15 cellular contexts compared by ENCODE assay signal in the genomic region with DNA sequence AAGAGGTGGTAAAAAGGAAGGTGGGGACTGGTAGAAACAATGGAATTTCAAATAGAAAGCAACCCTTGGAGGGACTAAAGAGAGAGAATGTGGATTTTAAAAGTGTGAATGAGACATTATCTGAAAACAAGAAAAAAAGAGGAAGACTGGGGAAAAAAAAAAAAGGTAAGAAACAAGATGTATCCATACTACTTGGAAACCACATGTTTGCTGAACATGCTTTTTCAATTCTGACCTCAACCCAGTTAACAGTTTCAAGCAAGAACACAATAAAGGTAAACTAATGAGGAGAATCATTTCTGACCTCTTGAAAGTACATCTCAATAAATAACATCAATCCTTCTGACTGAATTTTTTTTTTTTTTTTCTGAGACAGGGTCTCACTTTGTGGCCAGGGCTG. TPM values are rescaled to one million over a fixed set of nuclear protein-coding genes. Genes with fewer than 3 reads are reported as not detected.
DNase-seq lines count a peak whose midpoint lies in the region; ATAC-seq and TF ChIP-seq lines count a peak whose summit lies in the region.
"Had no signal": no experiment of that assay in that cellular context is flagged by ENCODE, and none has a peak within 500 bp of the region (broad histone marks: within the 10 kb centered on the region; RNA-seq: fewer than 3 reads in every experiment).

No MANE protein-coding gene starts in this region.

- intact Hi-C loops in uterus (cut with DNase I; ENCODE audit: low total_unique reads) (no loop called here), tibial artery (cut with DNase I; ENCODE audit: low total_unique reads) (no loop called here)

- H3K9me3 ChIP-seq in OCI-LY1 (ENCODE audit: low read length) (no peaks in the 10 kb centered on the region), neutrophil (no peaks in the 10 kb centered on the region), uterus (no peaks in the 10 kb centered on the region), tibial artery (no peaks in the 10 kb centered on the region)
- H3K9me3 ChIP-seq: lower lobe of right lung had no signal

- peak overlapping the region; percentile 46 for H3K27ac Mint-ChIP-seq in activated naive CD8-positive, alpha-beta T cell treated with anti-CD3 and anti-CD28 coated beads, Interleukin-2, amount 10 ng/mL, durations not matched to agents 7 days and 5 days

- no peak for TF ChIP-seq POLR2A in uterus (IDR thresholded peaks at IDR 0.05)

- no peaks in the 10 kb centered on the region for H4K20me1 ChIP-seq in OCI-LY1 (ENCODE audit: insufficient read depth, low read length)

- H3K27ac ChIP-seq in OCI-LY1 (ENCODE audit: low read depth, low read length, poor library complexity, severe bottlenecking) = peak overlapping the region; percentile 3
- H3K27ac ChIP-seq in neutrophil = peak overlapping the region; percentile 44
- no peak overlapping the region for H3K27ac ChIP-seq in uterus
- H3K27ac ChIP-seq in tibial artery = no peak overlapping the region
- H3K27ac ChIP-seq: lower lobe of right lung had no signal

- no peaks in the 10 kb centered on the region for H3K27me3 ChIP-seq in OCI-LY1 (ENCODE audit: insufficient read depth, low read length)
- H3K27me3 ChIP-seq in neutrophil = no peaks in the 10 kb centered on the region
- no peaks in the 10 kb centered on the region for H3K27me3 ChIP-seq in uterus
- no peaks in the 10 kb centered on the region for H3K27me3 ChIP-seq in H7 (ENCODE audit: control insufficient read depth, insufficient read depth, low read length)
- H3K27me3 ChIP-seq in tibial artery = no peaks in the 10 kb centered on the region

- H3K4me2 ChIP-seq in OCI-LY1 (ENCODE audit: low read length) = peak overlapping the region; percentile 96

- H3K4me3 ChIP-seq in OCI-LY1 (ENCODE audit: low read depth, low read length, poor library complexity, severe bottlenecking) (no peak overlapping the region), neutrophil (ENCODE audit: low read depth in 1 of 2, low read length in 1 of 2) (no peak overlapping the region), uterus (no peak overlapping the region), H7 (ENCODE audit: insufficient read depth, low read depth, low read length) (no peak overlapping the region), tibial artery (no peak overlapping the region)
- H3K4me3 ChIP-seq: lower lobe of right lung had no signal

- no peak for ATAC-seq in activated T-cell treated with anti-CD3 and anti-CD28 coated beads, Interleukin-2, amount 50 U/mL, for 4 hours
- ATAC-seq in activated naive CD8-positive, alpha-beta T cell treated with anti-CD3 and anti-CD28 coated beads, Interleukin-2, amount 10 ng/mL, durations not matched to agents 7 days and 5 days (ENCODE audit: low read depth) = no peak
- ATAC-seq: lower lobe of right lung had no signal

- H2AFZ ChIP-seq in OCI-LY1 (ENCODE audit: low read length) = no peak overlapping the region

- H3K36me3 ChIP-seq in OCI-LY1 (ENCODE audit: insufficient read depth, low read length) = peaks cover 37% of the 10 kb centered on the region
- no peaks in the 10 kb centered on the region for H3K36me3 ChIP-seq in neutrophil
- H3K36me3 ChIP-seq in uterus = no peaks in the 10 kb centered on the region
- peaks cover 2% of the 10 kb centered on the region for H3K36me3 ChIP-seq in H7 (replicated peaks; ENCODE audit: control insufficient read depth, insufficient read depth, low read length)
- peaks cover 0 to 3% (median 2%) of the 10 kb centered on the region in 3 donors for H3K36me3 ChIP-seq in tibial artery

- no peaks in the 10 kb centered on the region for H3F3A ChIP-seq in OCI-LY1 (ENCODE audit: insufficient read depth, low read length)

- POLR2A ChIA-PET in activated naive CD8-positive, alpha-beta T cell treated with anti-CD3 and anti-CD28 coated beads, Interleukin-2, amount 10 ng/mL, durations not matched to agents 7 days and 5 days (lab: Charles Lee) = interaction anchor here (1.1 kb wide), 1 partner anchor 335 kb away, joined by 3 read pairs; no protein-coding TSS in a partner anchor

- H3K9me3 Mint-ChIP-seq in activated T-cell treated with anti-CD3 and anti-CD28 coated beads, Interleukin-2, amount 50 U/mL, for 4 hours = no peaks in the 10 kb centered on the region
- H3K9me3 Mint-ChIP-seq in activated naive CD8-positive, alpha-beta T cell treated with anti-CD3 and anti-CD28 coated beads, Interleukin-2, amount 10 ng/mL, durations not matched to agents 7 days and 5 days = no peaks in the 10 kb centered on the region

- peaks cover 64% of the 10 kb centered on the region for H3K79me2 ChIP-seq in OCI-LY1 (ENCODE audit: insufficient read depth, low read length)

- H3K4me1 ChIP-seq in OCI-LY1 (ENCODE audit: insufficient read depth, low read length, severe bottlenecking) (peaks cover 38% of the 10 kb centered on the region), neutrophil (ENCODE audit: control insufficient read depth in 1 of 2, insufficient read depth in 1 of 2, low read depth in 1 of 2, low read length in 1 of 2) (peaks cover 65 to 75% of the 10 kb centered on the region in 2 experiments), uterus (no peaks in the 10 kb centered on the region), tibial artery (peaks cover 0 to 28% (median 22%) of the 10 kb centered on the region in 4 donors)

- peak overlapping the region; percentile 11; the same call in 1 of the 2 replicates for H3K9ac ChIP-seq in OCI-LY1 (ENCODE audit: low read length)

- H3K36me3 Mint-ChIP-seq in activated T-cell treated with anti-CD3 and anti-CD28 coated beads, Interleukin-2, amount 50 U/mL, for 4 hours (ENCODE audit: insufficient read depth) = peaks cover 28% of the 10 kb centered on the region
- peaks cover 9% of the 10 kb centered on the region for H3K36me3 Mint-ChIP-seq in activated naive CD8-positive, alpha-beta T cell treated with anti-CD3 and anti-CD28 coated beads, Interleukin-2, amount 10 ng/mL, durations not matched to agents 7 days and 5 days

- H3K9me2 ChIP-seq in OCI-LY1 (ENCODE audit: low read depth, low read length) = no peaks in the 10 kb centered on the region

- peak overlapping the region; percentile 97 for H3K4me3 Mint-ChIP-seq in activated T-cell treated with anti-CD3 and anti-CD28 coated beads, Interleukin-2, amount 50 U/mL, for 4 hours
- H3K4me3 Mint-ChIP-seq in activated naive CD8-positive, alpha-beta T cell treated with anti-CD3 and anti-CD28 coated beads, Interleukin-2, amount 10 ng/mL, durations not matched to agents 7 days and 5 days = peak overlapping the region; percentile 46

- H3K4me1 Mint-ChIP-seq in activated T-cell treated with anti-CD3 and anti-CD28 coated beads, Interleukin-2, amount 50 U/mL, for 4 hours (ENCODE audit: low read depth) = peaks cover 56% of the 10 kb centered on the region
- peaks cover 24% of the 10 kb centered on the region for H3K4me1 Mint-ChIP-seq in activated naive CD8-positive, alpha-beta T cell treated with anti-CD3 and anti-CD28 coated beads, Interleukin-2, amount 10 ng/mL, durations not matched to agents 7 days and 5 days

- H3K27me3 Mint-ChIP-seq in activated T-cell treated with anti-CD3 and anti-CD28 coated beads, Interleukin-2, amount 50 U/mL, for 4 hours (ENCODE audit: low read depth) = no peaks in the 10 kb centered on the region
- H3K27me3 Mint-ChIP-seq in activated naive CD8-positive, alpha-beta T cell treated with anti-CD3 and anti-CD28 coated beads, Interleukin-2, amount 10 ng/mL, durations not matched to agents 7 days and 5 days = no peaks in the 10 kb centered on the region

- DNase-seq in activated T-cell treated with anti-CD3 and anti-CD28 coated beads, Interleukin-2, amount 50 U/mL, for 4 hours = no peak
- DNase-seq in activated T-cell treated with anti-CD3 and anti-CD28 coated beads, Interleukin-2, amount 50 U/mL, for 1 hour = no peak
- DNase-seq in activated naive CD8-positive, alpha-beta T cell treated with anti-CD3 and anti-CD28 coated beads, Interleukin-2, amount 10 ng/mL, durations not matched to agents 7 days and 5 days = no peak
- no peak for DNase-seq in uterus
- DNase-seq in H7 = no peak
- DNase-seq in tibial artery = no peak
- DNase-seq: DMS79; lower lobe of right lung; NCI-H1105; posterior cingulate gyrus; Right ventricle myocardium superior; stimulated activated CD4-positive, alpha-beta T cell treated with anti-CD3 and anti-CD28 coated beads, Interleukin-15, amount 100 ng/mL, for 24 hours had no signal

- TF ChIP-seq CTCF in OCI-LY1 (IDR thresholded peaks at IDR 0.05; ENCODE audit: low read length) = no peak
- no peak for TF ChIP-seq CTCF in neutrophil (IDR thresholded peaks at IDR 0.05)
- TF ChIP-seq CTCF in uterus (IDR thresholded peaks at IDR 0.05) = no peak
- no peak for TF ChIP-seq CTCF in tibial artery (IDR thresholded peaks at IDR 0.05)

RNA-seq across cellular contexts. Expression of gene FARSB, which starts 2.6 kb away (rescaled TPM):
- 10 to 100 TPM; 67.3 to 73.2 (median 72.1) TPM for total RNA-seq in activated T-cell treated with anti-CD3 and anti-CD28 coated beads, Interleukin-2, amount 50 U/mL, for 4 hours
- total RNA-seq in activated naive CD8-positive, alpha-beta T cell treated with anti-CD3 and anti-CD28 coated beads, Interleukin-2, amount 10 ng/mL, durations not matched to agents 7 days and 5 days = 10 to 100 TPM; 16.6 to 17.6 TPM
- 10 to 100 TPM in 3 of 4 donors, 1 to 10 TPM in 1; 9.4 to 24.1 (median 16.2) TPM for total RNA-seq in uterus
- total RNA-seq in H7 (2014; rRNA removed; shearing (Covaris generic)) = 38.6 and 41.2 TPM in 2 replicates

RNA-seq across cellular contexts. Expression of gene MOGAT1, which starts 18.2 kb away (rescaled TPM):
- total RNA-seq in activated T-cell treated with anti-CD3 and anti-CD28 coated beads, Interleukin-2, amount 50 U/mL, for 4 hours = not detected
- total RNA-seq in activated naive CD8-positive, alpha-beta T cell treated with anti-CD3 and anti-CD28 coated beads, Interleukin-2, amount 10 ng/mL, durations not matched to agents 7 days and 5 days = not detected
- total RNA-seq in uterus = not detected
- not detected in 2 replicates for total RNA-seq in H7 (2014; rRNA removed; shearing (Covaris generic))
- total RNA-seq: NCI-H460 had no signal

Comparison
In these comparisons a context has a peak if more than half of its experiments do, and no peak if none do; other contexts are left out.
1. H3K27ac ChIP-seq: peak in OCI-LY1 (single experiment) and neutrophil (single experiment); none in uterus (0 of 2) and tibial artery (0 of 2).